In the genomic region with DNA sequence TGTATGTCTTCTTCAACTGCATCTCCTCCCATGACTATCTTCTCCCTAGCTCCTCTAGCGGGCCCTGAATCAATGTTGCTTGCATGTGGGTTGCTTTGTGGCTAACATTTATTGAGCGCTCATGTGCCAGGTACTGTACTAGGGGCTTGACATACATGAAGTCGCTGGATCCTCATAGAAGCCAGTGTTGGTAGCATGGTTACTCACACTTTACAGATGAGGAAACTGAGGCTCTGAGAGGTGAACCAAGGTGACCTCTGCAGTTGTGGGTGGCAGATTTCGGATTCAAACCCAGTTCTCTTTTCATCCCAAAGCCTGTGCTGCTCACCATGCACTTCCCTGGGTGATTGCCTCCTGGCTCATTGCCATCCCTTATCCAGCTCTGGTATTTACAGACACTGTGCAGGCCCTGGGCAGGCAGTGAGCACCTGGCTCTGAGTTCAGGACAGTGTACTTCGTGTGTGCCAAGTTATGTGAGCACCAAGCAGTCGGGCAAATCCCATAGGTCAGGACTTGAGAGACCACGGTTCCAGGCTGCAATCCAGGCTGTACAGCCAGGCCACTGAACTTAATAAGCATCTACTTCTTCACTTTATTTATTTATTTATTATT, we compare ENCODE assay signal across 8 cellular contexts. TPM values are rescaled to one million over a fixed set of nuclear protein-coding genes. Genes with fewer than 3 reads are reported as not detected.
DNase-seq lines count a peak whose midpoint lies in the region; ATAC-seq and TF ChIP-seq lines count a peak whose summit lies in the region.

No MANE protein-coding gene starts in this region.

- H3K9ac ChIP-seq in fibroblast of lung (ENCODE audit: insufficient read depth, low read length): no peak overlapping the region

- peaks cover 3% of the 10 kb centered on the region for H4K20me1 ChIP-seq in fibroblast of lung (ENCODE audit: control insufficient read depth, extremely low read depth, insufficient read depth, low read length)
- H4K20me1 ChIP-seq in osteoblast (ENCODE audit: insufficient read depth, low read length): peaks cover 35% of the 10 kb centered on the region

- H3K79me2 ChIP-seq in fibroblast of lung (ENCODE audit: control insufficient read depth, insufficient read depth, low read length) (peaks cover 32% of the 10 kb centered on the region), osteoblast (ENCODE audit: insufficient read depth, low read length) (peaks cover 48% of the 10 kb centered on the region)

- H3K36me3 ChIP-seq in fibroblast of lung (ENCODE audit: control insufficient read depth, insufficient read depth, low read length) (peaks cover 19% of the 10 kb centered on the region), osteoblast (ENCODE audit: insufficient read depth, low read length) (peaks cover 39% of the 10 kb centered on the region)

- TF ChIP-seq CTCF in fibroblast of lung (conservative IDR thresholded peaks at IDR 0.05 in 1 of 2, IDR thresholded peaks at IDR 0.05 in 1 of 2; ENCODE audit: low read depth in 1 of 2, low read length in 2 of 2) (no peak), osteoblast (IDR thresholded peaks at IDR 0.05; ENCODE audit: extremely low read depth, low read depth, low read length) (no peak)

- H3K9me3 ChIP-seq in fibroblast of lung (ENCODE audit: control insufficient read depth, insufficient read depth, low read depth, low read length): no peaks in the 10 kb centered on the region
- no peaks in the 10 kb centered on the region for H3K9me3 ChIP-seq in osteoblast (ENCODE audit: low read depth, low read length)

- H3K27ac ChIP-seq in fibroblast of lung (ENCODE audit: insufficient read depth, low read length) (no peak overlapping the region), osteoblast (ENCODE audit: low read depth, low read length) (no peak overlapping the region)

- H3K27me3 ChIP-seq in fibroblast of lung (ENCODE audit: control insufficient read depth, insufficient read depth, low read length): no peaks in the 10 kb centered on the region
- no peaks in the 10 kb centered on the region for H3K27me3 ChIP-seq in osteoblast (ENCODE audit: insufficient read depth, low read length)

- peak overlapping the region; percentile 62 to 94 (median 92) for H3K4me3 ChIP-seq in fibroblast of lung (replicated peaks in 1 of 4; ENCODE audit: control extremely low read depth in 1 of 4, insufficient read depth in 1 of 4, low read depth in 3 of 4, low read length in 4 of 4)
- H3K4me3 ChIP-seq in osteoblast (ENCODE audit: insufficient read depth, low read length): peak overlapping the region; percentile 95

- peak; percentile 19 for DNase-seq in NCI-H345 (lab: John Stamatoyannopoulos, UW)
- DNase-seq in NCI-H345 treated with DMSO at 0.1 percent for 48 hours (lab: John Stamatoyannopoulos, UW; ENCODE audit: unreplicated experiment): no peak
- DNase-seq in SHP77 treated with DMSO at 0.1 percent for 48 hours (lab: John Stamatoyannopoulos, UW): peak; percentile 59
- peak; percentile 43 to 45 for DNase-seq in fibroblast of lung (ENCODE audit: low read depth in 2 of 2)
- DNase-seq in osteoblast (ENCODE audit: insufficient read length, low spot score, missing footprints): peak; percentile 72
- DNase-seq in AML-193 (lab: John Stamatoyannopoulos, UW): no peak
- DNase-seq in stimulated activated naive CD4-positive, alpha-beta T cell treated with Interleukin-2 at 50 U/mL for 16 hours (lab: John Stamatoyannopoulos, UW): no peak

- no peak for ATAC-seq in GM21367 (IDR thresholded peaks at IDR 0.05; ENCODE audit: unreplicated experiment)

- H3K4me2 ChIP-seq in fibroblast of lung (ENCODE audit: extremely low read depth, insufficient read depth, low read length) (peak overlapping the region; percentile 64), osteoblast (ENCODE audit: insufficient read depth, low read length) (peak overlapping the region; percentile 96)

- H3K4me1 ChIP-seq in fibroblast of lung (ENCODE audit: control insufficient read depth, extremely low read depth, insufficient read depth, low read length): peaks cover 2% of the 10 kb centered on the region
- H3K4me1 ChIP-seq in osteoblast (ENCODE audit: insufficient read depth, low read length): peaks cover 34% of the 10 kb centered on the region

- H2AFZ ChIP-seq in fibroblast of lung (ENCODE audit: low read length) (no peak overlapping the region), osteoblast (ENCODE audit: low read length) (no peak overlapping the region)

RNA-seq across cellular contexts. Expression of a gene that starts 1.3 kb away (rescaled TPM):
- total RNA-seq in fibroblast of lung (10.0 and 18.0 TPM in 2 replicates), osteoblast (12.3 and 13.0 TPM in 2 replicates)
- 6.8 and 8.6 TPM in 2 replicates for polyA plus RNA-seq in fibroblast of lung
- 9.2 and 11.3 TPM in 2 replicates for polyA plus RNA-seq in fibroblast of lung (2012)
- 11.9 and 12.2 TPM in 2 replicates for polyA minus RNA-seq in fibroblast of lung (ENCODE audit: low replicate concordance)

RNA-seq across cellular contexts. Expression of a gene that starts 1.4 kb away (rescaled TPM):
- 1,387 and 1,751 TPM in 2 replicates for total RNA-seq in fibroblast of lung
- polyA plus RNA-seq in fibroblast of lung: 1,726 and 1,973 TPM in 2 replicates
- 1,989 and 2,401 TPM in 2 replicates for polyA plus RNA-seq in fibroblast of lung (2012)
- 418 and 420 TPM in 2 replicates for polyA minus RNA-seq in fibroblast of lung (ENCODE audit: low replicate concordance)
- total RNA-seq in osteoblast: 1,103 and 1,259 TPM in 2 replicates

RNA-seq across cellular contexts. Expression of a gene that starts 28.4 kb away (rescaled TPM):
- total RNA-seq in fibroblast of lung: 12.6 and 15.0 TPM in 2 replicates
- polyA plus RNA-seq in fibroblast of lung: 4.9 and 5.3 TPM in 2 replicates
- polyA plus RNA-seq in fibroblast of lung (2012): 4.0 and 4.5 TPM in 2 replicates
- polyA minus RNA-seq in fibroblast of lung (ENCODE audit: low replicate concordance): 4.9 and 10.7 TPM in 2 replicates
- 11.9 and 13.3 TPM in 2 replicates for total RNA-seq in osteoblast

RNA-seq across cellular contexts. Expression of a gene that starts 55.6 kb away (rescaled TPM):
- total RNA-seq in fibroblast of lung (7.2 and 11.4 TPM in 2 replicates), osteoblast (5.4 and 6.8 TPM in 2 replicates)
- polyA plus RNA-seq in fibroblast of lung: 4.6 and 6.3 TPM in 2 replicates
- 6.1 and 10.7 TPM in 2 replicates for polyA plus RNA-seq in fibroblast of lung (2012)
- 5.9 and 12.2 TPM in 2 replicates for polyA minus RNA-seq in fibroblast of lung (ENCODE audit: low replicate concordance)

Comparison
In these comparisons a context has a peak if more than half of its experiments do, and no peak if none do; other contexts are left out.
1. DNase-seq: peak in NCI-H345 (single experiment), SHP77 treated with DMSO at 0.1 percent for 48 hours (single experiment), fibroblast of lung (2 of 2) and osteoblast (single experiment); none in NCI-H345 treated with DMSO at 0.1 percent for 48 hours (single experiment), AML-193 (0 of 2) and stimulated activated naive CD4-positive, alpha-beta T cell treated with Interleukin-2 at 50 U/mL for 16 hours (single experiment).